13 cellular contexts compared by ENCODE assay signal in genomic region chr20:58647162-58647813, GRCh38. TPM values are rescaled to one million over a fixed set of nuclear protein-coding genes. Genes with fewer than 3 reads are reported as not detected.
DNase-seq lines count a peak whose midpoint lies in the region; ATAC-seq, FAIRE-seq and TF ChIP-seq lines count a peak whose summit lies in the region.
"Had no signal": no experiment of that assay in that cellular context is flagged by ENCODE, and none has a peak within 500 bp of the region (broad histone marks: within the 10 kb centered on the region; RNA-seq: fewer than 3 reads in every experiment).

No MANE protein-coding gene starts in this region.

- H3K4me3 Mint-ChIP-seq in activated CD4-positive, alpha-beta memory T cell treated with anti-CD3 and anti-CD28 coated beads, Interleukin-2, amount 10 ng/mL, durations not matched to agents 7 days and 5 days: no peak overlapping the region
- no peak overlapping the region for H3K4me3 Mint-ChIP-seq in activated CD4-positive, alpha-beta memory T cell treated with anti-CD3 and anti-CD28 coated beads for 36 hours
- H3K4me3 Mint-ChIP-seq in endothelial cell (ENCODE audit: unreplicated experiment): no peak overlapping the region
- H3K4me3 Mint-ChIP-seq: dendritic cell treated with granulocyte-macrophage colony-stimulating factor and Interleukin-4, amounts not matched to agents 40 ng/mL and 50 ng/mL, for 4 days; T-helper 1 cell treated with Interleukin-12 subunit alpha and Interleukin-12 subunit beta and Interleukin-4 antibody, amounts not matched to agents 30 μg/mL and 1 μg/mL, for 36 hours had no signal

- H3K79me1 ChIP-seq in H1 (ENCODE audit: low read depth, low read length): no peaks in the 10 kb centered on the region

- CTCF ChIA-PET in activated CD4-positive, alpha-beta memory T cell treated with anti-CD3 and anti-CD28 coated beads, Interleukin-2, amount 10 ng/mL, durations not matched to agents 7 days and 5 days (lab: Charles Lee): interaction anchor here (0.6 to 1.3 kb wide), 7 partner anchors 12 to 330 kb away, joined by 3 to 6 read pairs (median 3); no protein-coding TSS in a partner anchor
- CTCF ChIA-PET in activated CD4-positive, alpha-beta memory T cell treated with anti-CD3 and anti-CD28 coated beads for 36 hours (lab: Charles Lee): interaction anchor here (0.6 to 1.3 kb wide), 5 partner anchors 10 to 236 kb away, joined by 3 to 4 read pairs (median 3); no protein-coding TSS in a partner anchor
- CTCF ChIA-PET in H1 (lab: Charles Lee; ENCODE audit: partially characterized antibody): interaction anchor here (0.6 to 7.7 kb wide), 20 partner anchors 8 to 872 kb away, joined by 3 to 57 read pairs (median 4); no protein-coding TSS in a partner anchor

- no peak overlapping the region for H2AFZ ChIP-seq in Loucy (ENCODE audit: low read length)
- H2AFZ ChIP-seq in H1 (ENCODE audit: low read length): no peak overlapping the region

- peaks cover 1% of the 10 kb centered on the region for H3K27me3 Mint-ChIP-seq in activated CD4-positive, alpha-beta memory T cell treated with anti-CD3 and anti-CD28 coated beads, Interleukin-2, amount 10 ng/mL, durations not matched to agents 7 days and 5 days
- H3K27me3 Mint-ChIP-seq in activated CD4-positive, alpha-beta memory T cell treated with anti-CD3 and anti-CD28 coated beads for 36 hours: peaks cover 2% of the 10 kb centered on the region
- H3K27me3 Mint-ChIP-seq in endothelial cell (ENCODE audit: unreplicated experiment): peaks cover 6% of the 10 kb centered on the region

- H3K27ac Mint-ChIP-seq in activated CD4-positive, alpha-beta memory T cell treated with anti-CD3 and anti-CD28 coated beads, Interleukin-2, amount 10 ng/mL, durations not matched to agents 7 days and 5 days: no peak overlapping the region
- H3K27ac Mint-ChIP-seq in activated CD4-positive, alpha-beta memory T cell treated with anti-CD3 and anti-CD28 coated beads for 36 hours: no peak overlapping the region
- H3K27ac Mint-ChIP-seq in endothelial cell (ENCODE audit: unreplicated experiment): no peak overlapping the region
- H3K27ac Mint-ChIP-seq: dendritic cell treated with granulocyte-macrophage colony-stimulating factor and Interleukin-4, amounts not matched to agents 40 ng/mL and 50 ng/mL, for 4 days; T-helper 1 cell treated with Interleukin-12 subunit alpha and Interleukin-12 subunit beta and Interleukin-4 antibody, amounts not matched to agents 30 μg/mL and 1 μg/mL, for 36 hours had no signal

- no peaks in the 10 kb centered on the region for H3F3A ChIP-seq in Loucy (ENCODE audit: low read depth)

- no peaks in the 10 kb centered on the region for H3K9me3 ChIP-seq in Loucy (ENCODE audit: insufficient read depth, low read depth, low read length)
- H3K9me3 ChIP-seq in H1 (ENCODE audit: insufficient read depth in 2 of 2, low read depth in 1 of 2, low read length in 1 of 2): no peaks in the 10 kb centered on the region
- no peaks in the 10 kb centered on the region for H3K9me3 ChIP-seq in thoracic aorta
- H3K9me3 ChIP-seq: spleen had no signal

- no peaks in the 10 kb centered on the region for H3K9me2 ChIP-seq in Loucy (replicated peaks; ENCODE audit: low read depth, low read length)

- no peak for ATAC-seq in thoracic aorta (ENCODE audit: insufficient number of reproducible peaks, low FRiP score, low read depth)
- ATAC-seq in left colon: no peak
- ATAC-seq in GM21515 (IDR thresholded peaks at IDR 0.05; ENCODE audit: unreplicated experiment): no peak
- ATAC-seq: naive thymus-derived CD4-positive, alpha-beta T cell had no signal

- H3K23me2 ChIP-seq in H1 (ENCODE audit: low read depth, low read length): peaks cover 15% of the 10 kb centered on the region; the same call in 1 of the 2 replicates

- H4K20me1 ChIP-seq in Loucy (ENCODE audit: insufficient read depth, low read length, poor library complexity, severe bottlenecking): peaks cover 9% of the 10 kb centered on the region
- no peaks in the 10 kb centered on the region for H4K20me1 ChIP-seq in H1 (replicated peaks in 1 of 2; ENCODE audit: control insufficient read depth in 1 of 2, insufficient read depth in 2 of 2, low read length in 2 of 2)

- H3K14ac ChIP-seq in H1 (ENCODE audit: insufficient read length): no peak overlapping the region

- H3K9ac ChIP-seq in Loucy (ENCODE audit: low read depth, low read length, poor library complexity, severe bottlenecking) (no peak overlapping the region), H1 (replicated peaks in 1 of 4; ENCODE audit: extremely low read depth in 1 of 4, low read depth in 3 of 4, low read length in 3 of 4) (no peak overlapping the region)

- TF ChIP-seq RAD21 in H1 (IDR thresholded peaks at IDR 0.05 in 1 of 2, conservative IDR thresholded peaks at IDR 0.05 in 1 of 2; ENCODE audit: low read depth in 2 of 2, low read length in 2 of 2): peak; percentile 37 to 38

- no peak overlapping the region for H4K5ac ChIP-seq in H1 (ENCODE audit: insufficient read length, low read depth, low read length)

- H4K8ac ChIP-seq in H1 (ENCODE audit: extremely low read depth, insufficient read depth, low read length): no peak overlapping the region

- H2BK5ac ChIP-seq in H1 (ENCODE audit: low read depth, low read length): no peak overlapping the region

- H3K4me1 ChIP-seq in Loucy (ENCODE audit: insufficient read depth, low read length, poor library complexity, severe bottlenecking): peaks cover 4% of the 10 kb centered on the region
- H3K4me1 ChIP-seq in H1 (replicated peaks in 1 of 4; ENCODE audit: control insufficient read depth in 3 of 4, insufficient read depth in 4 of 4, low read length in 3 of 4): peaks cover 0 to 4% (median 2%) of the 10 kb centered on the region in 4 experiments; a peak in 4 of 7 replicates
- peaks cover 7 to 38% of the 10 kb centered on the region in 2 donors for H3K4me1 ChIP-seq in thoracic aorta (ENCODE audit: control insufficient read depth in 1 of 2, low read depth in 2 of 2)

- DNase-seq in activated CD4-positive, alpha-beta memory T cell treated with anti-CD3 and anti-CD28 coated beads, Interleukin-2, amount 10 ng/mL, durations not matched to agents 7 days and 5 days: peak; percentile 16
- DNase-seq in activated CD4-positive, alpha-beta memory T cell treated with anti-CD3 and anti-CD28 coated beads for 36 hours: no peak
- DNase-seq in H1 (ENCODE audit: low read depth in 1 of 2, low spot score in 2 of 2): peak in 1 of 2 experiments; percentile 19
- no peak for DNase-seq in thoracic aorta (ENCODE audit: low spot score)
- DNase-seq in left colon: no peak
- DNase-seq in endothelial cell (ENCODE audit: low spot score): no peak
- DNase-seq: NCI-H1436 treated with DMSO at 0.1 percent for 48 hours, spleen had no signal

- peak overlapping the region; percentile 1 for H4K91ac ChIP-seq in H1 (replicated peaks; ENCODE audit: insufficient read length, low read length)

- H3K4me1 Mint-ChIP-seq in activated CD4-positive, alpha-beta memory T cell treated with anti-CD3 and anti-CD28 coated beads, Interleukin-2, amount 10 ng/mL, durations not matched to agents 7 days and 5 days: peaks cover 5% of the 10 kb centered on the region
- H3K4me1 Mint-ChIP-seq in activated CD4-positive, alpha-beta memory T cell treated with anti-CD3 and anti-CD28 coated beads for 36 hours (ENCODE audit: low read depth): peaks cover 6% of the 10 kb centered on the region
- peaks cover 2% of the 10 kb centered on the region for H3K4me1 Mint-ChIP-seq in endothelial cell (ENCODE audit: unreplicated experiment)

- H3K27ac ChIP-seq in H1 (ENCODE audit: low read depth, low read length) (no peak overlapping the region), thoracic aorta (peak overlapping the region; percentile 61 to 67)
- H3K27ac ChIP-seq: spleen had no signal

- TF ChIP-seq EP300 in H1 (IDR thresholded peaks at IDR 0.05; ENCODE audit: borderline replicate concordance in 1 of 2, low read depth in 2 of 2, low read length in 2 of 2): no peak

- POLR2A ChIA-PET in activated CD4-positive, alpha-beta memory T cell treated with anti-CD3 and anti-CD28 coated beads, Interleukin-2, amount 10 ng/mL, durations not matched to agents 7 days and 5 days (lab: Charles Lee): interaction anchor here (1.4 kb wide), 1 partner anchor 385 kb away, joined by 4 read pairs; the partner anchor contains the start of gene ATP5F1E
- POLR2A ChIA-PET in activated CD4-positive, alpha-beta memory T cell treated with anti-CD3 and anti-CD28 coated beads for 36 hours (lab: Charles Lee): interaction anchor here (0.8 kb wide), 1 partner anchor 15 kb away, joined by 3 read pairs; no protein-coding TSS in a partner anchor
- POLR2A ChIA-PET in H1 (lab: Charles Lee; ENCODE audit: partially characterized antibody): interaction anchor here (0.7 to 2.3 kb wide), 9 partner anchors 10 to 205 kb away, joined by 3 to 10 read pairs (median 4); partner anchors contain the start of gene GNAS

- TF ChIP-seq POLR2A in H1 (IDR thresholded peaks at IDR 0.05; ENCODE audit: control extremely low read depth in 1 of 2, low read depth in 2 of 2, low read length in 2 of 2): no peak

- FAIRE-seq in H1 (lab: Jason Lieb, UNC): no peak

- no peaks in the 10 kb centered on the region for H3K27me3 ChIP-seq in Loucy (ENCODE audit: insufficient read depth, low read length, poor library complexity, severe bottlenecking)
- peaks cover 0 to 3% (median 0%) of the 10 kb centered on the region in 4 experiments; a peak in 2 of 7 replicates for H3K27me3 ChIP-seq in H1 (replicated peaks in 1 of 4; ENCODE audit: control insufficient read depth in 3 of 4, extremely low read depth in 1 of 4, insufficient read depth in 3 of 4, low read length in 3 of 4)
- no peaks in the 10 kb centered on the region for H3K27me3 ChIP-seq in thoracic aorta (replicated peaks; ENCODE audit: insufficient read depth)

- H3K4ac ChIP-seq in H1 (replicated peaks; ENCODE audit: insufficient read length, low read depth, low read length): no peak overlapping the region

- H2BK20ac ChIP-seq in H1 (ENCODE audit: low read length): no peak overlapping the region

- peak; percentile 44 for TF ChIP-seq CTCF in Loucy (conservative IDR thresholded peaks at IDR 0.05; ENCODE audit: low read length)
- TF ChIP-seq CTCF in H1 (IDR thresholded peaks at IDR 0.05; ENCODE audit: control extremely low read depth in 1 of 3, insufficient read depth in 1 of 3, low read depth in 1 of 3, low read length in 3 of 3): no peak; a peak in 1 of 4 replicates
- no peak for TF ChIP-seq CTCF in thoracic aorta (IDR thresholded peaks at IDR 0.05)
- no peak for TF ChIP-seq CTCF in endothelial cell (IDR thresholded peaks at IDR 0.05; ENCODE audit: unreplicated experiment)

- 0 out of 2 replicates have a peak overlapping the region, but pooled peaks have one; percentile 39 for H2BK12ac ChIP-seq in H1 (ENCODE audit: low read depth, low read length)

- H3K36me3 Mint-ChIP-seq in activated CD4-positive, alpha-beta memory T cell treated with anti-CD3 and anti-CD28 coated beads, Interleukin-2, amount 10 ng/mL, durations not matched to agents 7 days and 5 days (ENCODE audit: low read depth): peaks cover 13% of the 10 kb centered on the region
- peaks cover 12% of the 10 kb centered on the region for H3K36me3 Mint-ChIP-seq in activated CD4-positive, alpha-beta memory T cell treated with anti-CD3 and anti-CD28 coated beads for 36 hours
- H3K36me3 Mint-ChIP-seq in endothelial cell (ENCODE audit: low read depth, unreplicated experiment): no peaks in the 10 kb centered on the region

- no peak overlapping the region for H3K56ac ChIP-seq in H1 (replicated peaks; ENCODE audit: insufficient read length, low read depth, low read length)

- H3K9me3 Mint-ChIP-seq in activated CD4-positive, alpha-beta memory T cell treated with anti-CD3 and anti-CD28 coated beads, Interleukin-2, amount 10 ng/mL, durations not matched to agents 7 days and 5 days: no peaks in the 10 kb centered on the region
- H3K9me3 Mint-ChIP-seq in activated CD4-positive, alpha-beta memory T cell treated with anti-CD3 and anti-CD28 coated beads for 36 hours: no peaks in the 10 kb centered on the region
- H3K9me3 Mint-ChIP-seq in endothelial cell (ENCODE audit: unreplicated experiment): no peaks in the 10 kb centered on the region
- H3K9me3 Mint-ChIP-seq: dendritic cell treated with granulocyte-macrophage colony-stimulating factor and Interleukin-4, amounts not matched to agents 40 ng/mL and 50 ng/mL, for 4 days; naive thymus-derived CD4-positive, alpha-beta T cell; T-helper 1 cell treated with Interleukin-12 subunit alpha and Interleukin-12 subunit beta and Interleukin-4 antibody, amounts not matched to agents 30 μg/mL and 1 μg/mL, for 36 hours had no signal

- H3K79me2 ChIP-seq in Loucy (ENCODE audit: insufficient read depth, low read length) (peaks cover 12% of the 10 kb centered on the region), H1 (ENCODE audit: control insufficient read depth in 1 of 2, insufficient read depth in 2 of 2, low read length in 2 of 2) (peaks cover 0 to 10% of the 10 kb centered on the region in 2 experiments; a peak in 2 of 4 replicates)

- intact Hi-C loops in activated CD4-positive, alpha-beta memory T cell treated with anti-CD3 and anti-CD28 coated beads for 36 hours (cut with micrococcal nuclease): no loop called here
- intact Hi-C loops in left colon (cut with DNase I, micrococcal nuclease): no loop called here

- H3K36me3 ChIP-seq in Loucy (ENCODE audit: insufficient read depth, low read length) (no peaks in the 10 kb centered on the region), H1 (ENCODE audit: control insufficient read depth in 2 of 4, insufficient read depth in 4 of 4, low read length in 3 of 4) (no peaks in the 10 kb centered on the region), thoracic aorta (no peaks in the 10 kb centered on the region)
- H3K36me3 ChIP-seq: spleen had no signal

- H2BK15ac ChIP-seq in H1 (ENCODE audit: low read length): no peak overlapping the region

- H3K4me2 ChIP-seq in Loucy (ENCODE audit: low read depth, low read length, poor library complexity, severe bottlenecking) (no peak overlapping the region), H1 (ENCODE audit: insufficient read depth in 1 of 2, low read depth in 2 of 2, low read length in 2 of 2) (no peak overlapping the region)

- H3K23ac ChIP-seq in H1 (ENCODE audit: insufficient read length): no peak overlapping the region

- H2AK5ac ChIP-seq in H1 (ENCODE audit: low read depth, low read length): peak overlapping the region; percentile 61; the same call in 1 of the 2 replicates

- peak overlapping the region; percentile 4; the same call in 1 of the 2 replicates for H3K18ac ChIP-seq in H1 (ENCODE audit: extremely low read depth, low read length)

- 94% methylated on average over 7 of the region's 7 CpGs; no CpG with 5 or more reads in 1 of the 2 experiments for WGBS in H1 (ENCODE audit: extremely low coverage in 1 of 2, insufficient coverage in 1 of 2, insufficient read length in 1 of 2, insufficient replicate concordance in 2 of 2, low coverage in 1 of 2, low lambda C conversion rate in 2 of 2, missing lambda C conversion rate in 1 of 2), 2 experiments

- H3K4me3 ChIP-seq in Loucy (ENCODE audit: low read length, poor library complexity, severe bottlenecking) (no peak overlapping the region), H1 (ENCODE audit: extremely low read depth in 1 of 4, insufficient read depth in 2 of 4, low read depth in 3 of 4, low read length in 4 of 4) (no peak overlapping the region), thoracic aorta (no peak overlapping the region)
- H3K4me3 ChIP-seq: spleen had no signal

- H2BK120ac ChIP-seq in H1 (replicated peaks; ENCODE audit: low read depth, low read length): no peak overlapping the region

RNA-seq across cellular contexts. Expression of gene STX16, which starts 3.8 kb away (rescaled TPM):
- total RNA-seq in activated CD4-positive, alpha-beta memory T cell treated with anti-CD3 and anti-CD28 coated beads, Interleukin-2, amount 10 ng/mL, durations not matched to agents 7 days and 5 days: 100 to 1,000 TPM; 152 to 153 TPM
- 100 to 1,000 TPM in 1 of 2 experiments, 10 to 100 TPM in 1; 88.7 to 104 TPM for total RNA-seq in activated CD4-positive, alpha-beta memory T cell treated with anti-CD3 and anti-CD28 coated beads for 36 hours
- 61.6 and 64.4 TPM in 2 replicates for total RNA-seq in H1 (2021; fragmentation: NEBNext Ultra II Directional; extraction: Animal tissue kit (Norgen Biotek cat#: 25700))
- polyA plus RNA-seq in H1 (2011; rRNA removed): 45.2 and 45.3 TPM in 2 replicates
- 87.2 TPM for polyA plus RNA-seq in H1 (2011; cell fraction: cytosol; rRNA removed)
- polyA plus RNA-seq in H1 (2011; cell fraction: nucleus; rRNA removed): 65.1 TPM
- polyA plus RNA-seq in H1 (2012, experiment 1 of 2): 67.7 to 88.0 TPM (median 78.0 TPM) in 4 replicates
- 9.0 TPM for polyA plus RNA-seq in H1 (2012, experiment 2 of 2)
- 60.8 TPM for polyA plus RNA-seq in H1 (2013, experiment 1 of 2)
- polyA plus RNA-seq in H1 (2013, experiment 2 of 2): 50.5 TPM
- 45.0 and 48.5 TPM in 2 replicates for polyA minus RNA-seq in H1 (2011; rRNA and poly(A)+ RNA removed)
- polyA minus RNA-seq in H1 (2011; cell fraction: cytosol; rRNA and poly(A)+ RNA removed): 32.7 TPM
- polyA minus RNA-seq in H1 (2011; cell fraction: nucleus; rRNA and poly(A)+ RNA removed): 46.7 TPM
- total RNA-seq in thoracic aorta (100 to 1,000 TPM in 1 of 2 donors, 10 to 100 TPM in 1; 66.3 to 109 TPM), left colon (10 to 100 TPM; 39.6 to 40.7 TPM), endothelial cell (ENCODE audit: unreplicated experiment) (77.9 TPM)

RNA-seq across cellular contexts. Expression of gene NPEPL1, which starts 45.3 kb away (rescaled TPM):
- total RNA-seq in activated CD4-positive, alpha-beta memory T cell treated with anti-CD3 and anti-CD28 coated beads, Interleukin-2, amount 10 ng/mL, durations not matched to agents 7 days and 5 days: 10 to 100 TPM; 29.1 to 30.7 TPM
- total RNA-seq in activated CD4-positive, alpha-beta memory T cell treated with anti-CD3 and anti-CD28 coated beads for 36 hours: 10 to 100 TPM; 17.8 to 18.8 TPM
- total RNA-seq in H1 (2021; fragmentation: NEBNext Ultra II Directional; extraction: Animal tissue kit (Norgen Biotek cat#: 25700)): 26.7 and 26.8 TPM in 2 replicates
- polyA plus RNA-seq in H1 (2011; rRNA removed): 12.4 and 26.3 TPM in 2 replicates
- polyA plus RNA-seq in H1 (2011; cell fraction: cytosol; rRNA removed): 20.2 TPM
- polyA plus RNA-seq in H1 (2011; cell fraction: nucleus; rRNA removed): 166 TPM
- 30.4 to 43.7 TPM (median 40.6 TPM) in 4 replicates for polyA plus RNA-seq in H1 (2012, experiment 1 of 2)
- 20.7 TPM for polyA plus RNA-seq in H1 (2012, experiment 2 of 2)
- polyA plus RNA-seq in H1 (2013, experiment 1 of 2): 16.9 TPM
- polyA plus RNA-seq in H1 (2013, experiment 2 of 2): 14.3 TPM
- polyA minus RNA-seq in H1 (2011; rRNA and poly(A)+ RNA removed): 7.0 and 9.4 TPM in 2 replicates
- 9.7 TPM for polyA minus RNA-seq in H1 (2011; cell fraction: cytosol; rRNA and poly(A)+ RNA removed)
- polyA minus RNA-seq in H1 (2011; cell fraction: nucleus; rRNA and poly(A)+ RNA removed): 37.9 TPM
- 10 to 100 TPM; 47.1 to 59.4 TPM for total RNA-seq in thoracic aorta
- 10 to 100 TPM; 30.3 to 31.1 TPM for total RNA-seq in left colon
- 37.6 TPM for total RNA-seq in endothelial cell (ENCODE audit: unreplicated experiment)
